ENCODE assay signal across 20 cellular contexts in genomic region chr5:7763621-7764072, GRCh38.
DNase-seq lines count a peak whose midpoint lies in the region; TF ChIP-seq lines count a peak whose summit lies in the region.
"Had no signal": no experiment of that assay in that cellular context is flagged by ENCODE, and none has a peak within 500 bp of the region (broad histone marks: within the 10 kb centered on the region; RNA-seq: fewer than 3 reads in every experiment).

No MANE protein-coding gene starts in this region.

- H3K4me3 ChIP-seq in parathyroid adenoma (ENCODE audit: low read depth, low read length), result no peak overlapping the region
- no peak overlapping the region for H3K4me3 ChIP-seq in PC-9
- H3K4me3 ChIP-seq: esophagus squamous epithelium, heart left ventricle, lower lobe of right lung, pancreas, tibial nerve had no signal

- H2AFZ ChIP-seq in parathyroid adenoma, result peak overlapping the region; percentile 51
- H2AFZ ChIP-seq in PC-9, result no peak overlapping the region

- H3K4me1 ChIP-seq in parathyroid adenoma, result peaks cover 4% of the 10 kb centered on the region
- no peaks in the 10 kb centered on the region for H3K4me1 ChIP-seq in PC-9 (replicated peaks; ENCODE audit: insufficient read depth)
- H3K4me1 ChIP-seq: esophagus squamous epithelium, heart left ventricle, lower lobe of right lung, pancreas, tibial nerve had no signal

- DNase-seq in C1 segment of cervical spinal cord (lab: John Stamatoyannopoulos, UW) (peak in 10 of 14 donors; percentile 42 to 82 (median 64)), NCI-H2081 treated with DMSO at 0.1 percent for 48 hours (lab: John Stamatoyannopoulos, UW) (peak; percentile 62), cerebellum (ENCODE audit: low spot score) (peak; percentile 10), COLO829 (ENCODE audit: low spot score) (no peak), NCI-H524 (lab: John Stamatoyannopoulos, UW) (no peak), PC-9 (no peak), EL (no peak)
- DNase-seq: activated CD4-positive, alpha-beta T cell treated with anti-CD3 and anti-CD28 coated beads, Interleukin-2, amount 50 U/mL, for 48 hours; activated T-cell treated with anti-CD3 and anti-CD28 coated beads, Interleukin-2, amount 50 U/mL, for 24 hours; esophagus squamous epithelium; immature natural killer cell; lower lobe of right lung; NCI-H1436 treated with DMSO at 0.1 percent for 48 hours; NCI-H524 treated with DMSO at 0.1 percent for 48 hours; SHP77 treated with DMSO at 0.1 percent for 48 hours had no signal

- no peaks in the 10 kb centered on the region for H3K79me2 ChIP-seq in parathyroid adenoma
- no peaks in the 10 kb centered on the region for H3K79me2 ChIP-seq in PC-9 (ENCODE audit: low read depth)

- intact Hi-C loops in PC-9 (cut with micrococcal nuclease; ENCODE audit: unreplicated experiment), result no loop called here

- H3K36me3 ChIP-seq in parathyroid adenoma (ENCODE audit: control insufficient read depth, insufficient read depth, low read length), result no peaks in the 10 kb centered on the region
- H3K36me3 ChIP-seq in PC-9 (ENCODE audit: low read depth), result no peaks in the 10 kb centered on the region
- H3K36me3 ChIP-seq: esophagus squamous epithelium, heart left ventricle, lower lobe of right lung, pancreas, tibial nerve had no signal

- H3K27me3 ChIP-seq in parathyroid adenoma (ENCODE audit: control insufficient read depth, insufficient read depth, low read length), result no peaks in the 10 kb centered on the region
- H3K27me3 ChIP-seq in PC-9 (ENCODE audit: insufficient read depth, low read depth), result peaks cover 91% of the 10 kb centered on the region
- H3K27me3 ChIP-seq: esophagus squamous epithelium, tibial nerve had no signal

- no peaks in the 10 kb centered on the region for H3F3A ChIP-seq in PC-9 (ENCODE audit: insufficient read depth, low read depth)

- no peak overlapping the region for H3K4me2 ChIP-seq in parathyroid adenoma (ENCODE audit: low read length)
- no peak overlapping the region for H3K4me2 ChIP-seq in PC-9

- TF ChIP-seq CTCF in parathyroid adenoma (IDR thresholded peaks at IDR 0.05) (no peak), PC-9 (conservative IDR thresholded peaks at IDR 0.05) (no peak)

- POLR2A ChIA-PET in PC-9 (lab: Charles Lee; ENCODE audit: unreplicated experiment), result no interaction called here

- no peaks in the 10 kb centered on the region for H3K9me2 ChIP-seq in PC-9 (ENCODE audit: insufficient read depth)

- no peaks in the 10 kb centered on the region for H3K9me3 ChIP-seq in parathyroid adenoma (ENCODE audit: control insufficient read depth, low read length)
- no peaks in the 10 kb centered on the region for H3K9me3 ChIP-seq in PC-9 (ENCODE audit: insufficient read depth, low read depth)
- H3K9me3 ChIP-seq: esophagus squamous epithelium, heart left ventricle, lower lobe of right lung, pancreas, tibial nerve had no signal

- no TSS peak for BruUV-seq in PC-9 (replicated peaks; lab: Mats Ljungman, UMichigan)

- no peak overlapping the region for H3K27ac ChIP-seq in parathyroid adenoma
- H3K27ac ChIP-seq in PC-9, result no peak overlapping the region
- H3K27ac ChIP-seq: C4-2B, esophagus squamous epithelium, heart left ventricle, lower lobe of right lung, pancreas had no signal

- peaks cover 5% of the 10 kb centered on the region for H4K20me1 ChIP-seq in PC-9 (ENCODE audit: insufficient read depth)

- CTCF ChIA-PET in PC-9 (lab: Charles Lee), result no interaction called here

- H3K9ac ChIP-seq in parathyroid adenoma, result no peak overlapping the region

Comparison
In these comparisons a context has a peak if more than half of its experiments do, and no peak if none do; other contexts are left out.
1. DNase-seq: peak in C1 segment of cervical spinal cord (10 of 14), NCI-H2081 treated with DMSO at 0.1 percent for 48 hours (single experiment) and cerebellum (single experiment); none in COLO829 (single experiment), NCI-H524 (0 of 2), PC-9 (0 of 2) and EL (single experiment).